Comparison of ENCODE assay signal across 16 cellular contexts in genomic region chr13:24265453-24265852, GRCh38. TPM values are rescaled to one million over a fixed set of nuclear protein-coding genes. Genes with fewer than 3 reads are reported as not detected.
DNase-seq lines count a peak whose midpoint lies in the region; ATAC-seq and TF ChIP-seq lines count a peak whose summit lies in the region.
"Had no signal": no experiment of that assay in that cellular context is flagged by ENCODE, and none has a peak within 500 bp of the region (broad histone marks: within the 10 kb centered on the region; RNA-seq: fewer than 3 reads in every experiment).

No MANE protein-coding gene starts in this region.

- intact Hi-C loops in left lung (cut with DNase I): no loop called here
- intact Hi-C loops in left colon (cut with DNase I, micrococcal nuclease): no loop called here

- no peak for ATAC-seq in stimulated activated naive CD8-positive, alpha-beta T cell treated with anti-CD3 and anti-CD28 coated beads, Interleukin-15, Interleukin-2, amounts not matched to agents 100 U/mL and 50 U/mL, for 24 hours
- no peak for ATAC-seq in activated CD8-positive, alpha-beta T cell treated with anti-CD3 and anti-CD28 coated beads, Interleukin-2, amount 10 ng/mL, durations not matched to agents 7 days and 5 days
- ATAC-seq in left lung (no peak), HG02885 (IDR thresholded peaks at IDR 0.05; ENCODE audit: poor library complexity, unreplicated experiment) (no peak), left colon (no peak)
- ATAC-seq: gastrocnemius medialis had no signal

- peak overlapping the region in 1 of 2 donors; percentile 55 for H3K27ac ChIP-seq in left lung
- H3K27ac ChIP-seq: SJCRH30, thoracic aorta had no signal

- H3K36me3 ChIP-seq in left lung: no peaks in the 10 kb centered on the region
- H3K36me3 ChIP-seq: gastrocnemius medialis, SJCRH30, thoracic aorta had no signal

- H3K9me3 ChIP-seq in left lung: no peaks in the 10 kb centered on the region
- H3K9me3 ChIP-seq: gastrocnemius medialis, SJCRH30, thoracic aorta had no signal

- H3K9me3 Mint-ChIP-seq in stimulated activated naive CD8-positive, alpha-beta T cell treated with anti-CD3 and anti-CD28 coated beads, Interleukin-15, Interleukin-2, amounts not matched to agents 100 ng/mL and 50 ng/mL, for 24 hours: no peaks in the 10 kb centered on the region
- H3K9me3 Mint-ChIP-seq in activated CD8-positive, alpha-beta T cell treated with anti-CD3 and anti-CD28 coated beads, Interleukin-2, amount 10 ng/mL, durations not matched to agents 7 days and 5 days (ENCODE audit: insufficient read depth): no peaks in the 10 kb centered on the region
- no peaks in the 10 kb centered on the region for H3K9me3 Mint-ChIP-seq in immature natural killer cell
- no peaks in the 10 kb centered on the region for H3K9me3 Mint-ChIP-seq in mesothelial cell of epicardium

- TF ChIP-seq CTCF in mesothelial cell of epicardium (IDR thresholded peaks at IDR 0.05; ENCODE audit: unreplicated experiment) (no peak), left lung (IDR thresholded peaks at IDR 0.05) (no peak)

- POLR2A ChIA-PET in activated CD8-positive, alpha-beta T cell treated with anti-CD3 and anti-CD28 coated beads, Interleukin-2, amount 10 ng/mL, durations not matched to agents 7 days and 5 days (lab: Charles Lee): interaction anchor here (0.9 to 12.1 kb wide), 3 partner anchors 9 to 333 kb away, joined by 4 to 312 read pairs (median 15); no protein-coding TSS in a partner anchor

- peaks cover 94% of the 10 kb centered on the region for H3K4me1 Mint-ChIP-seq in stimulated activated naive CD8-positive, alpha-beta T cell treated with anti-CD3 and anti-CD28 coated beads, Interleukin-15, Interleukin-2, amounts not matched to agents 100 ng/mL and 50 ng/mL, for 24 hours (ENCODE audit: low read depth)
- H3K4me1 Mint-ChIP-seq in activated CD8-positive, alpha-beta T cell treated with anti-CD3 and anti-CD28 coated beads, Interleukin-2, amount 10 ng/mL, durations not matched to agents 7 days and 5 days (ENCODE audit: low read depth): peaks cover 92% of the 10 kb centered on the region
- peaks cover 95 to 100% of the 10 kb centered on the region in 2 donors for H3K4me1 Mint-ChIP-seq in immature natural killer cell
- peaks cover 32% of the 10 kb centered on the region for H3K4me1 Mint-ChIP-seq in mesothelial cell of epicardium

- H3K27ac Mint-ChIP-seq in stimulated activated naive CD8-positive, alpha-beta T cell treated with anti-CD3 and anti-CD28 coated beads, Interleukin-15, Interleukin-2, amounts not matched to agents 100 ng/mL and 50 ng/mL, for 24 hours: peak overlapping the region; percentile 93
- peak overlapping the region; percentile 92 for H3K27ac Mint-ChIP-seq in activated CD8-positive, alpha-beta T cell treated with anti-CD3 and anti-CD28 coated beads, Interleukin-2, amount 10 ng/mL, durations not matched to agents 7 days and 5 days
- H3K27ac Mint-ChIP-seq in immature natural killer cell (peak overlapping the region; percentile 97 to 99 (median 98)), mesothelial cell of epicardium (no peak overlapping the region)

- CTCF ChIA-PET in activated CD8-positive, alpha-beta T cell treated with anti-CD3 and anti-CD28 coated beads, Interleukin-2, amount 10 ng/mL, durations not matched to agents 7 days and 5 days (lab: Charles Lee): interaction anchor here (1.0 to 8.2 kb wide), 5 partner anchors 10 to 35 kb away, joined by 3 to 81 read pairs (median 5); no protein-coding TSS in a partner anchor

- H3K27me3 Mint-ChIP-seq in stimulated activated naive CD8-positive, alpha-beta T cell treated with anti-CD3 and anti-CD28 coated beads, Interleukin-15, Interleukin-2, amounts not matched to agents 100 ng/mL and 50 ng/mL, for 24 hours: no peaks in the 10 kb centered on the region
- H3K27me3 Mint-ChIP-seq in activated CD8-positive, alpha-beta T cell treated with anti-CD3 and anti-CD28 coated beads, Interleukin-2, amount 10 ng/mL, durations not matched to agents 7 days and 5 days (ENCODE audit: low read depth): no peaks in the 10 kb centered on the region
- H3K27me3 Mint-ChIP-seq in immature natural killer cell (ENCODE audit: low read depth in 3 of 3) (peaks cover 10 to 17% (median 17%) of the 10 kb centered on the region in 3 donors), mesothelial cell of epicardium (ENCODE audit: low read depth) (no peaks in the 10 kb centered on the region)

- no peak for DNase-seq in stimulated activated naive CD8-positive, alpha-beta T cell treated with anti-CD3 and anti-CD28 coated beads, Interleukin-15, Interleukin-2, amounts not matched to agents 100 U/mL and 50 U/mL, for 24 hours
- no peak for DNase-seq in activated CD8-positive, alpha-beta T cell treated with anti-CD3 and anti-CD28 coated beads, Interleukin-2, amount 10 ng/mL, durations not matched to agents 7 days and 5 days
- DNase-seq in immature natural killer cell: no peak
- no peak for DNase-seq in mesothelial cell of epicardium (ENCODE audit: low spot score in 2 of 2, unreplicated experiment in 2 of 2)
- no peak for DNase-seq in left lung
- DNase-seq in left colon: no peak
- DNase-seq: erythroblast, gastrocnemius medialis, NCI-H2029, NCI-H524 treated with DMSO at 0.1 percent for 48 hours, SJCRH30 had no signal

- H3K27me3 ChIP-seq in left lung: no peaks in the 10 kb centered on the region
- H3K27me3 ChIP-seq: gastrocnemius medialis, SJCRH30 had no signal

- H3K36me3 Mint-ChIP-seq in stimulated activated naive CD8-positive, alpha-beta T cell treated with anti-CD3 and anti-CD28 coated beads, Interleukin-15, Interleukin-2, amounts not matched to agents 100 ng/mL and 50 ng/mL, for 24 hours (ENCODE audit: low read depth): peaks cover 24% of the 10 kb centered on the region
- H3K36me3 Mint-ChIP-seq in activated CD8-positive, alpha-beta T cell treated with anti-CD3 and anti-CD28 coated beads, Interleukin-2, amount 10 ng/mL, durations not matched to agents 7 days and 5 days (ENCODE audit: low read depth): peaks cover 58% of the 10 kb centered on the region
- H3K36me3 Mint-ChIP-seq in immature natural killer cell (peaks cover 7 to 15% (median 9%) of the 10 kb centered on the region in 3 donors), mesothelial cell of epicardium (no peaks in the 10 kb centered on the region)

- peaks cover 7 to 59% of the 10 kb centered on the region in 2 donors for H3K4me1 ChIP-seq in left lung
- H3K4me1 ChIP-seq: SJCRH30 had no signal

- peak overlapping the region; percentile 77 for H3K4me3 Mint-ChIP-seq in stimulated activated naive CD8-positive, alpha-beta T cell treated with anti-CD3 and anti-CD28 coated beads, Interleukin-15, Interleukin-2, amounts not matched to agents 100 ng/mL and 50 ng/mL, for 24 hours
- peak overlapping the region; percentile 71 for H3K4me3 Mint-ChIP-seq in activated CD8-positive, alpha-beta T cell treated with anti-CD3 and anti-CD28 coated beads, Interleukin-2, amount 10 ng/mL, durations not matched to agents 7 days and 5 days
- H3K4me3 Mint-ChIP-seq in immature natural killer cell (peak overlapping the region; percentile 82 to 90 (median 84)), mesothelial cell of epicardium (no peak overlapping the region)

- H3K4me3 ChIP-seq in left lung: no peak overlapping the region
- H3K4me3 ChIP-seq: gastrocnemius medialis, SJCRH30, thoracic aorta had no signal

RNA-seq across cellular contexts. Expression of gene C1QTNF9, which starts 43.9 kb away (rescaled TPM):
- not detected for total RNA-seq in activated CD8-positive, alpha-beta T cell treated with anti-CD3 and anti-CD28 coated beads, Interleukin-2, amount 10 ng/mL, durations not matched to agents 7 days and 5 days
- not detected for polyA plus RNA-seq in immature natural killer cell
- total RNA-seq in mesothelial cell of epicardium (not detected in 3 replicates), left lung (under 1 TPM in 1 of 2 donors, not detected in 1; 0.18 TPM), left colon (under 1 TPM in 1 of 2 donors, not detected in 1; 0.45 TPM)
- total RNA-seq: dermis microvascular lymphatic vessel endothelial cell, myocyte, SJCRH30 had no signal
